In genomic region chr10:17174626-17175025, GRCh38 we compare ENCODE assay signal across 11 cellular contexts.
"Had no signal": no experiment of that assay in that cellular context is flagged by ENCODE, and none has a peak within 500 bp of the region (broad histone marks: within the 10 kb centered on the region; RNA-seq: fewer than 3 reads in every experiment).

No MANE protein-coding gene starts in this region.

- H3K36me3 ChIP-seq: esophagus muscularis mucosa, uterus had no signal

- ATAC-seq: foreskin keratinocyte; left ventricle myocardium superior; stimulated activated naive CD8-positive, alpha-beta T cell treated with anti-CD3 and anti-CD28 coated beads, Interleukin-15, amount 100 ng/mL, for 72 hours had no signal

- H3K27me3 Mint-ChIP-seq: activated naive CD8-positive, alpha-beta T cell; stimulated activated naive CD8-positive, alpha-beta T cell treated with anti-CD3 and anti-CD28 coated beads, Interleukin-15, amount 100 ng/mL, for 72 hours had no signal

- H3K4me1 ChIP-seq: foreskin keratinocyte, uterus had no signal

- H3K4me3 ChIP-seq: uterus had no signal

- DNase-seq: activated CD4-positive, alpha-beta T cell treated with anti-CD3 and anti-CD28 coated beads, Interleukin-2, amount 50 U/mL, for 1 hour; activated effector memory CD4-positive, alpha-beta T cell treated with Interleukin-2 at 50 U/mL for 16 hours; aorta; foreskin keratinocyte; head of caudate nucleus; left ventricle myocardium superior; stimulated activated CD4-positive, alpha-beta T cell treated with anti-CD3 and anti-CD28 coated beads, Interleukin-4, amount 100 ng/mL, for 1 hour; stimulated activated naive CD8-positive, alpha-beta T cell treated with anti-CD3 and anti-CD28 coated beads, Interleukin-15, amount 100 ng/mL, for 72 hours; uterus had no signal

- H3K27ac ChIP-seq: esophagus muscularis mucosa, foreskin keratinocyte, uterus had no signal

- H3K9me3 Mint-ChIP-seq: stimulated activated naive CD8-positive, alpha-beta T cell treated with anti-CD3 and anti-CD28 coated beads, Interleukin-15, amount 100 ng/mL, for 72 hours had no signal

- H3K27me3 ChIP-seq: esophagus muscularis mucosa, foreskin keratinocyte, uterus had no signal

- H3K9me3 ChIP-seq: esophagus muscularis mucosa, uterus had no signal
